Comparison of ENCODE assay signal across 9 cellular contexts in the genomic region with DNA sequence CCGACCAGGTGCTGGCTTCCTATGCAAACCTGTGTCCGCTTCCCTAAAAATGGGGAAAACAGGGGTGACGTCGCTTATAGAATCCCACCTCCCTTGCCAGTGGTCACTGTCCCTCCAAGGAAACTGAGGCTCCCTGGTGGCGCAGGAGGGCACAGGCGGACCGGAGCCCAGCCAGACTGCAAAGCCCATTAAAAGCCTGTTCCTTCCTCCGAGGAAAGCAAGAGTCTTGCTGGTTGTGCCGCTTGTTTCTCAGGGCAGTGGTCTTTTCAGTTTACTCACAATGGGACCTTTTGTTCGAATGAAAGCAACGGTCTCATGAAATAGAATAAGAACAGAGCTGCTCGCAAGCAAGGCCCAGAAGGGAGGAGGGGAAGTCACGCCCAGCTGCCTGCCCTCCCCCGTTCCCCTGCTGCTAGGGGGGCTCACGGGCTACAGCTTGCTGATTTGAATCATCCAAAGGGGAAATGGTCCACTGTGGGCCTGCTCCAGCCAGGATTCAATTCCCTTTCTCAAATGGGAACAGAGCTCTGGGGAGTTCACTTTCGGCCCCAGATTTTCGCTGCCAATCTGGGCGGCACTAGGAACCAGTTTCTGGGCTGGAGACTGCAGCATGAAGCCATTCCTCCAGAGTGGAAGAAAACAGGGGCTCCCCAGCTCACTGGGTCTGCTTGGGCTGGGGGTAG. TPM values are rescaled to one million over a fixed set of nuclear protein-coding genes. Genes with fewer than 3 reads are reported as not detected.
A peak's percentile ranks its signal among the peaks of the same experiment; 100 is the strongest.
DNase-seq lines count a peak whose midpoint lies in the region; ATAC-seq, FAIRE-seq and TF ChIP-seq lines count a peak whose summit lies in the region.
"Had no signal": no experiment of that assay in that cellular context is flagged by ENCODE, and none has a peak within 500 bp of the region (broad histone marks: within the 10 kb centered on the region; RNA-seq: fewer than 3 reads in every experiment).

No MANE protein-coding gene starts in this region.

- TF ChIP-seq CTCF in CD14-positive monocyte (IDR thresholded peaks at IDR 0.05): no peak
- TF ChIP-seq CTCF in neural progenitor cell (IDR thresholded peaks at IDR 0.05): peak; percentile 29

- peak overlapping the region; percentile 35 for H2AFZ ChIP-seq in neural progenitor cell (replicated peaks)

- H3K36me3 Mint-ChIP-seq in CD14-positive monocyte (no peaks in the 10 kb centered on the region), neural progenitor cell (peaks cover 7% of the 10 kb centered on the region)

- no peaks in the 10 kb centered on the region for H3K79me2 ChIP-seq in neural progenitor cell (ENCODE audit: low read depth)

- peak overlapping the region; percentile 66 for H3K4me2 ChIP-seq in neural progenitor cell

- DNase-seq in CD14-positive monocyte (ENCODE audit: low spot score) (no peak), NCI-H2227 (lab: John Stamatoyannopoulos, UW; ENCODE audit: unreplicated experiment) (peak; percentile 60), frontal cortex (ENCODE audit: low spot score in 2 of 2) (peak; percentile 52 to 66), neural progenitor cell (ENCODE audit: low spot score) (peak; percentile 91), NCI-H446 treated with DMSO at 0.1 percent for 48 hours (lab: John Stamatoyannopoulos, UW) (no peak), NCI-H345 treated with DMSO at 0.1 percent for 48 hours (lab: John Stamatoyannopoulos, UW; ENCODE audit: unreplicated experiment) (no peak), DMS 273 treated with DMSO at 0.1 percent for 48 hours (lab: John Stamatoyannopoulos, UW) (no peak)

- peaks cover 55% of the 10 kb centered on the region for H3K4me1 ChIP-seq in neural progenitor cell

- H3K36me3 ChIP-seq in neural progenitor cell: no peaks in the 10 kb centered on the region

- no peak overlapping the region for H3K9ac ChIP-seq in neural progenitor cell

- no peaks in the 10 kb centered on the region for H4K20me1 ChIP-seq in neural progenitor cell (ENCODE audit: low read depth)

- H3K4me1 Mint-ChIP-seq in CD14-positive monocyte: peaks cover 70% of the 10 kb centered on the region
- peaks cover 82% of the 10 kb centered on the region for H3K4me1 Mint-ChIP-seq in neural progenitor cell

- H3K27ac Mint-ChIP-seq in CD14-positive monocyte (peak overlapping the region in 6 of 7 donors; percentile 15 to 82 (median 72)), neural progenitor cell (peak overlapping the region; percentile 99)

- H3K9me3 Mint-ChIP-seq in CD14-positive monocyte (peaks cover 0 to 2% (median 0%) of the 10 kb centered on the region in 7 donors), neural progenitor cell (no peaks in the 10 kb centered on the region)

- FAIRE-seq in frontal cortex (lab: Jason Lieb, UNC): no peak
- FAIRE-seq: islet of Langerhans had no signal

- H3F3A ChIP-seq in neural progenitor cell (ENCODE audit: low read depth): peaks cover 44% of the 10 kb centered on the region

- no peaks in the 10 kb centered on the region for H3K9me3 ChIP-seq in neural progenitor cell (ENCODE audit: low read depth)

- H3K27me3 Mint-ChIP-seq in CD14-positive monocyte (ENCODE audit: low read depth in 3 of 3) (peaks cover 0 to 2% (median 0%) of the 10 kb centered on the region in 3 donors), neural progenitor cell (ENCODE audit: insufficient read depth, low read depth) (peaks cover 12% of the 10 kb centered on the region)

- intact Hi-C loops in CD14-positive monocyte (cut with micrococcal nuclease): no loop called here

- peak overlapping the region; percentile 95 for H3K27ac ChIP-seq in neural progenitor cell

- peak overlapping the region; percentile 61 to 71 for H3K4me3 Mint-ChIP-seq in CD14-positive monocyte
- peak overlapping the region; percentile 75 for H3K4me3 Mint-ChIP-seq in neural progenitor cell

- H3K27me3 ChIP-seq in neural progenitor cell: no peaks in the 10 kb centered on the region

- ATAC-seq in HG03108 (IDR thresholded peaks at IDR 0.05; ENCODE audit: unreplicated experiment): no peak

- peak overlapping the region; percentile 11 for H3K4me3 ChIP-seq in neural progenitor cell

RNA-seq across cellular contexts. Expression of gene SELPLG, which starts 4.6 kb away (rescaled TPM):
- 100 to 1,000 TPM; 247 to 349 TPM for polyA plus RNA-seq in CD14-positive monocyte
- total RNA-seq in frontal cortex: 1.2 TPM
- not detected in 2 replicates for total RNA-seq in neural progenitor cell (ENCODE audit: low replicate concordance)

RNA-seq across cellular contexts. Expression of gene TMEM119, which starts 40.4 kb away (rescaled TPM):
- under 1 TPM; 0.18 to 0.56 TPM for polyA plus RNA-seq in CD14-positive monocyte
- 0.82 TPM for total RNA-seq in frontal cortex
- total RNA-seq in neural progenitor cell (ENCODE audit: low replicate concordance): 0.97 and 2.0 TPM in 2 replicates

Comparison
In these comparisons a context has a peak if more than half of its experiments do, and no peak if none do; other contexts are left out.
1. DNase-seq: peak in NCI-H2227 (single experiment), frontal cortex (2 of 2) and neural progenitor cell (single experiment); none in CD14-positive monocyte (single experiment), NCI-H446 treated with DMSO at 0.1 percent for 48 hours (single experiment), NCI-H345 treated with DMSO at 0.1 percent for 48 hours (single experiment) and DMS 273 treated with DMSO at 0.1 percent for 48 hours (single experiment).